In the genomic region with DNA sequence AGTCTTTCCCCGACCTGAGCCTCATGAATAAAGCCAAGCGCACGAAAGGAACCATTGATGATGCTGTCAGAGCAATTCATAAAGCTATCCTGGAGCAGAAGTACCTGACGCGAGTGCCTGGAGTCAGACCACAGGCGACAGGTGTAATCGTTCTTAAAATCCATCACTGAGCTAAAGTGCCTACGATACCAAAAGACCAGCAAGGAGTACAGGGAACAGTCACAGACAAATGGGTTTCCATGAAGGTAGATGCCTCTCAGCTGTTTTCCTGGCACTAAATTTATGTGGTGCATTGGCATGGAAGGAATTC, we compare ENCODE assay signal across 9 cellular contexts. TPM values are rescaled to one million over a fixed set of nuclear protein-coding genes. Genes with fewer than 3 reads are reported as not detected.
DNase-seq lines count a peak whose midpoint lies in the region; ATAC-seq and TF ChIP-seq lines count a peak whose summit lies in the region.
"Had no signal": no experiment of that assay in that cellular context is flagged by ENCODE, and none has a peak within 500 bp of the region (broad histone marks: within the 10 kb centered on the region; RNA-seq: fewer than 3 reads in every experiment).

No MANE protein-coding gene starts in this region.

- DNase-seq in DMS153 treated with DMSO at 0.1 percent for 48 hours (lab: John Stamatoyannopoulos, UW; ENCODE audit: unreplicated experiment) (peak; percentile 27), DMS153 (lab: John Stamatoyannopoulos, UW) (no peak), activated B cell treated with CpG ODN at 0.5 μM for 24 hours (no peak), fibroblast of villous mesenchyme (ENCODE audit: low read depth) (no peak), MG63 (no peak), globus pallidus (ENCODE audit: low spot score) (no peak)
- DNase-seq: SW 1271 had no signal

- H3K4me2 ChIP-seq in skeletal muscle satellite cell (ENCODE audit: low read length) = peak overlapping the region; percentile 95

- peak overlapping the region; percentile 81 for H3K4me3 ChIP-seq in fibroblast of villous mesenchyme (ENCODE audit: low read depth, low read length)
- peak overlapping the region; percentile 87 for H3K4me3 ChIP-seq in skeletal muscle satellite cell (ENCODE audit: low read length)
- no peak overlapping the region; the same call in 1 of the 2 replicates for H3K4me3 ChIP-seq in MG63

- no peak overlapping the region for H3K27ac Mint-ChIP-seq in activated B cell treated with CpG ODN at 0.5 μM for 24 hours

- intact Hi-C loops in activated B cell treated with CpG ODN at 0.5 μM for 24 hours (cut with micrococcal nuclease) = loop anchor here (2.0 to 10.0 kb wide), 4 partner anchors 45 to 887 kb away; a partner anchor contains a TSS

- peaks cover 23% of the 10 kb centered on the region for H3K36me3 Mint-ChIP-seq in activated B cell treated with CpG ODN at 0.5 μM for 24 hours (ENCODE audit: low read depth)

- H3K9me3 ChIP-seq in skeletal muscle satellite cell (replicated peaks; ENCODE audit: low read length) (no peaks in the 10 kb centered on the region), MG63 (no peaks in the 10 kb centered on the region)

- no peaks in the 10 kb centered on the region for H3K9me3 Mint-ChIP-seq in activated B cell treated with CpG ODN at 0.5 μM for 24 hours

- CTCF ChIA-PET in activated B cell treated with CpG ODN at 0.5 μM for 24 hours (lab: Charles Lee) = interaction anchor here (0.9 to 3.5 kb wide), 7 partner anchors 45 to 330 kb away, joined by 3 to 45 read pairs (median 11); no protein-coding TSS in a partner anchor

- peaks cover 54% of the 10 kb centered on the region for H3K4me1 Mint-ChIP-seq in activated B cell treated with CpG ODN at 0.5 μM for 24 hours

- ATAC-seq in activated B cell treated with CpG ODN at 0.5 μM for 24 hours (ENCODE audit: low read depth) (no peak), HG03196 (IDR thresholded peaks at IDR 0.05; ENCODE audit: unreplicated experiment) (no peak)

- no peak for TF ChIP-seq CTCF in activated B cell treated with CpG ODN at 0.5 μM for 24 hours (IDR thresholded peaks at IDR 0.05)
- TF ChIP-seq CTCF in fibroblast of villous mesenchyme (IDR thresholded peaks at IDR 0.05; ENCODE audit: insufficient read depth, low read depth, low read length) = no peak

- H3K9ac ChIP-seq in skeletal muscle satellite cell (ENCODE audit: low read depth, low read length) = peak overlapping the region; percentile 94

- POLR2A ChIA-PET in activated B cell treated with CpG ODN at 0.5 μM for 24 hours (lab: Charles Lee) = interaction anchor here (0.6 to 3.6 kb wide), 7 partner anchors 10 to 330 kb away, joined by 3 to 40 read pairs (median 4); no protein-coding TSS in a partner anchor

- peak overlapping the region; percentile 93 for H3K4me3 Mint-ChIP-seq in activated B cell treated with CpG ODN at 0.5 μM for 24 hours

- peaks cover 7% of the 10 kb centered on the region for H3K36me3 ChIP-seq in skeletal muscle satellite cell (ENCODE audit: insufficient read depth, low read length)
- H3K36me3 ChIP-seq in MG63 = peaks cover 7% of the 10 kb centered on the region

- no peaks in the 10 kb centered on the region for H3K27me3 Mint-ChIP-seq in activated B cell treated with CpG ODN at 0.5 μM for 24 hours

- peaks cover 52% of the 10 kb centered on the region for H3K4me1 ChIP-seq in skeletal muscle satellite cell (ENCODE audit: control insufficient read depth, insufficient read depth, low read length)

- H3K27me3 ChIP-seq in skeletal muscle satellite cell (ENCODE audit: control insufficient read depth, insufficient read depth, low read length) (no peaks in the 10 kb centered on the region), MG63 (no peaks in the 10 kb centered on the region)

RNA-seq across cellular contexts. Expression of a gene that starts 1.4 kb away (rescaled TPM):
- total RNA-seq in activated B cell treated with CpG ODN at 0.5 μM for 24 hours (60.9 and 65.4 TPM in 2 replicates), fibroblast of villous mesenchyme (1.7 and 3.2 TPM in 2 replicates)
- 0.22 and 0.25 TPM in 2 replicates for total RNA-seq in skeletal muscle satellite cell (2012; rRNA removed)
- total RNA-seq in MG63 (2014; rRNA removed; shearing (Covaris generic); ENCODE audit: low replicate concordance) = not detected in 2 replicates

RNA-seq across cellular contexts. Expression of a gene that starts 1.7 kb away (rescaled TPM):
- total RNA-seq in activated B cell treated with CpG ODN at 0.5 μM for 24 hours (13.9 and 14.1 TPM in 2 replicates), fibroblast of villous mesenchyme (62.2 and 101 TPM in 2 replicates)
- total RNA-seq in skeletal muscle satellite cell (2012; rRNA removed) = 0.51 and 5.0 TPM in 2 replicates
- total RNA-seq in MG63 (2014; rRNA removed; shearing (Covaris generic); ENCODE audit: low replicate concordance) = 6.3 and 10.5 TPM in 2 replicates

Comparison
In these comparisons a context has a peak if more than half of its experiments do, and no peak if none do; other contexts are left out.
1. RNA of a gene that starts 1.4 kb away (total RNA-seq): 60.9 to 65.4 TPM in activated B cell treated with CpG ODN at 0.5 μM for 24 hours; 1.7 to 3.2 TPM in fibroblast of villous mesenchyme and not detected in MG63; every median in the first group is over 10 times any median in the second.